In genomic region chr17:17922198-17922901, GRCh38 we compare ENCODE assay signal across 12 cellular contexts. TPM values are rescaled to one million over a fixed set of nuclear protein-coding genes. Genes with fewer than 3 reads are reported as not detected.
DNase-seq lines count a peak whose midpoint lies in the region; ATAC-seq, FAIRE-seq and TF ChIP-seq lines count a peak whose summit lies in the region.
"Had no signal": no experiment of that assay in that cellular context is flagged by ENCODE, and none has a peak within 500 bp of the region (broad histone marks: within the 10 kb centered on the region; RNA-seq: fewer than 3 reads in every experiment).

No MANE protein-coding gene starts in this region.

- no peak for FAIRE-seq in H54 (lab: Jason Lieb, UNC)

- DNase-seq in Daoy (ENCODE audit: low read depth) = peak; percentile 58
- no peak for DNase-seq in T-helper 17 cell
- DNase-seq in foreskin keratinocyte = no peak
- no peak for DNase-seq in progenitor cell of endocrine pancreas (ENCODE audit: low spot score, unreplicated experiment)
- no peak for DNase-seq in activated naive CD8-positive, alpha-beta T cell treated with anti-CD3 and anti-CD28 coated beads, Interleukin-2, amount 50 U/mL, for 24 hours
- no peak for DNase-seq in H54 (ENCODE audit: insufficient read length, low spot score)
- no peak for DNase-seq in NCI-H1694 (lab: John Stamatoyannopoulos, UW)
- DNase-seq in natural killer cell = no peak
- DNase-seq: activated CD4-positive, alpha-beta T cell treated with anti-CD3 and anti-CD28 coated beads for 36 hours; HCEC 1CT; NCI-H1930; tibial artery had no signal

- H3K27me3 Mint-ChIP-seq in T-helper 17 cell (no peaks in the 10 kb centered on the region), progenitor cell of endocrine pancreas (no peaks in the 10 kb centered on the region), natural killer cell (ENCODE audit: low read depth in 2 of 2) (no peaks in the 10 kb centered on the region)
- H3K27me3 Mint-ChIP-seq in activated naive CD8-positive, alpha-beta T cell treated with anti-CD3 and anti-CD28 coated beads, Interleukin-2, amount 50 U/mL, for 24 hours = no peaks in the 10 kb centered on the region
- H3K27me3 Mint-ChIP-seq: activated CD4-positive, alpha-beta T cell treated with anti-CD3 and anti-CD28 coated beads for 36 hours had no signal

- no peak overlapping the region for H3K4me3 Mint-ChIP-seq in T-helper 17 cell
- H3K4me3 Mint-ChIP-seq in progenitor cell of endocrine pancreas (ENCODE audit: low read depth) = no peak overlapping the region
- H3K4me3 Mint-ChIP-seq in activated naive CD8-positive, alpha-beta T cell treated with anti-CD3 and anti-CD28 coated beads, Interleukin-2, amount 50 U/mL, for 24 hours = no peak overlapping the region
- no peak overlapping the region for H3K4me3 Mint-ChIP-seq in natural killer cell
- H3K4me3 Mint-ChIP-seq: activated CD4-positive, alpha-beta T cell treated with anti-CD3 and anti-CD28 coated beads for 36 hours had no signal

- TF ChIP-seq CTCF in foreskin keratinocyte (conservative IDR thresholded peaks at IDR 0.05) (no peak), progenitor cell of endocrine pancreas (IDR thresholded peaks at IDR 0.05; ENCODE audit: unreplicated experiment) (no peak), natural killer cell (IDR thresholded peaks at IDR 0.05) (no peak)

- intact Hi-C loops in natural killer cell (cut with micrococcal nuclease) = no loop called here

- H3K36me3 Mint-ChIP-seq in T-helper 17 cell (ENCODE audit: low read depth) (no peaks in the 10 kb centered on the region), progenitor cell of endocrine pancreas (ENCODE audit: insufficient read depth) (peaks cover 3% of the 10 kb centered on the region), natural killer cell (no peaks in the 10 kb centered on the region)
- H3K36me3 Mint-ChIP-seq in activated naive CD8-positive, alpha-beta T cell treated with anti-CD3 and anti-CD28 coated beads, Interleukin-2, amount 50 U/mL, for 24 hours (ENCODE audit: low read depth) = peaks cover 1% of the 10 kb centered on the region

- TF ChIP-seq POLR2A in H54 (IDR thresholded peaks at IDR 0.05; ENCODE audit: low read depth, low read length) = no peak

- H3K27ac ChIP-seq in foreskin keratinocyte = peak overlapping the region; percentile 28

- peaks cover 47% of the 10 kb centered on the region for H3K4me1 ChIP-seq in foreskin keratinocyte

- H3K9me3 Mint-ChIP-seq in progenitor cell of endocrine pancreas (ENCODE audit: low read depth) = no peaks in the 10 kb centered on the region
- H3K9me3 Mint-ChIP-seq in activated naive CD8-positive, alpha-beta T cell treated with anti-CD3 and anti-CD28 coated beads, Interleukin-2, amount 50 U/mL, for 24 hours = no peaks in the 10 kb centered on the region
- no peaks in the 10 kb centered on the region for H3K9me3 Mint-ChIP-seq in natural killer cell

- ATAC-seq in T-helper 17 cell (no peak), foreskin keratinocyte (no peak), natural killer cell (no peak)
- ATAC-seq in activated naive CD8-positive, alpha-beta T cell treated with anti-CD3 and anti-CD28 coated beads, Interleukin-2, amount 50 U/mL, for 24 hours = no peak
- ATAC-seq: activated CD4-positive, alpha-beta T cell treated with anti-CD3 and anti-CD28 coated beads for 36 hours had no signal

- no peaks in the 10 kb centered on the region for H3K27me3 ChIP-seq in foreskin keratinocyte
- H3K27me3 ChIP-seq: tibial artery had no signal

- no peaks in the 10 kb centered on the region for H3K9me3 ChIP-seq in T-helper 17 cell (ENCODE audit: control insufficient read depth, low read length, poor library complexity, severe bottlenecking)
- H3K9me3 ChIP-seq: tibial artery had no signal

- H3K27ac Mint-ChIP-seq in T-helper 17 cell (peak overlapping the region; percentile 93), progenitor cell of endocrine pancreas (peak overlapping the region; percentile 89), natural killer cell (peak overlapping the region in 1 of 2 donors; percentile 46)
- H3K27ac Mint-ChIP-seq in activated naive CD8-positive, alpha-beta T cell treated with anti-CD3 and anti-CD28 coated beads, Interleukin-2, amount 50 U/mL, for 24 hours = no peak overlapping the region
- H3K27ac Mint-ChIP-seq: activated CD4-positive, alpha-beta T cell treated with anti-CD3 and anti-CD28 coated beads for 36 hours had no signal

- H3K4me1 Mint-ChIP-seq in T-helper 17 cell = peaks cover 19% of the 10 kb centered on the region
- peaks cover 23% of the 10 kb centered on the region for H3K4me1 Mint-ChIP-seq in progenitor cell of endocrine pancreas (ENCODE audit: low read depth)
- peaks cover 20% of the 10 kb centered on the region for H3K4me1 Mint-ChIP-seq in activated naive CD8-positive, alpha-beta T cell treated with anti-CD3 and anti-CD28 coated beads, Interleukin-2, amount 50 U/mL, for 24 hours
- H3K4me1 Mint-ChIP-seq in natural killer cell = peaks cover 19 to 37% of the 10 kb centered on the region in 2 donors

RNA-seq across cellular contexts. Expression of gene TOM1L2, which starts 49.9 kb away (rescaled TPM):
- 13.7 and 14.9 TPM in 2 replicates for total RNA-seq in Daoy (2014; rRNA removed; shearing (Covaris generic))
- total RNA-seq in T-helper 17 cell (10 to 100 TPM; 42.2 to 44.2 TPM), foreskin keratinocyte (28.2 and 32.3 TPM in 2 replicates), progenitor cell of endocrine pancreas (29.4 and 30.5 TPM in 2 replicates), natural killer cell (10 to 100 TPM; 35.7 to 43.2 (median 35.7) TPM)
- 14.2 and 14.4 TPM in 2 replicates for polyA plus RNA-seq in foreskin keratinocyte

RNA-seq across cellular contexts. Expression of gene DRC3, which starts 50.3 kb away (rescaled TPM):
- total RNA-seq in Daoy (2014; rRNA removed; shearing (Covaris generic)) = 1.1 and 1.5 TPM in 2 replicates
- total RNA-seq in T-helper 17 cell (not detected), foreskin keratinocyte (0.42 and 0.54 TPM in 2 replicates), progenitor cell of endocrine pancreas (13.3 and 15.4 TPM in 2 replicates), natural killer cell (under 1 TPM in 2 of 3 donors, not detected in 1; 0.26 to 0.78 TPM)
- polyA plus RNA-seq in foreskin keratinocyte = 0.13 and 0.28 TPM in 2 replicates
